Comparison of ENCODE assay signal across 12 cellular contexts in the genomic region with DNA sequence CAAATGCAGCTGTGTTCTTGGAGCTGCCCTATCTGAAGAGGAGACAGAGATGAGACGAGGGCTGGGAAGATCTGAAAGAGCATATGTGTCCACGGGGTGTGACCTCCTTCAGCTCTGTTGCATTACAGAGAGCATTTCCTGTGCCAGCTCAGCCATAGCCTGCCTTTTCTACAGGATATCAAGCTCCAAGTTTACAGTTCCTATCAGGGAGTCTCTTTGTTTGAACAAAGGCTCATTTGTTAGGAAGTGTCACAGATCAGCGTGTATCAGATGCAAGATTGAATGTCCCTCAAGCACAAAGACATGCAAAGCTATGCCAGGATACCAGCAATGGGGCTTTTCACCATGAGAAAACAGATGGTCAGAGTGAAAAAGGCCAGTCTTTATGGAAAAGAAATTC.
DNase-seq lines count a peak whose midpoint lies in the region; ATAC-seq and TF ChIP-seq lines count a peak whose summit lies in the region.
"Had no signal": no experiment of that assay in that cellular context is flagged by ENCODE, and none has a peak within 500 bp of the region (broad histone marks: within the 10 kb centered on the region; RNA-seq: fewer than 3 reads in every experiment).

No MANE protein-coding gene starts in this region.

- intact Hi-C loops in left colon (cut with DNase I, micrococcal nuclease) (no loop called here), A673 (cut with micrococcal nuclease; ENCODE audit: unreplicated experiment) (no loop called here)

- H3K27ac ChIP-seq in substantia nigra (ENCODE audit: low read depth, low read length, poor library complexity, severe bottlenecking) (peak overlapping the region; percentile 64), A673 (ENCODE audit: low read depth, low read length, poor library complexity, severe bottlenecking) (no peak overlapping the region), coronary artery (no peak overlapping the region)
- H3K27ac ChIP-seq: 22Rv1, right atrium auricular region had no signal

- no peaks in the 10 kb centered on the region for H3K4me1 ChIP-seq in adipocyte (ENCODE audit: control insufficient read depth, insufficient read depth, low read length)
- H3K4me1 ChIP-seq in A673 (ENCODE audit: insufficient read depth, low read length, poor library complexity, severe bottlenecking): no peaks in the 10 kb centered on the region
- H3K4me1 ChIP-seq: right atrium auricular region had no signal

- H3K27me3 ChIP-seq in adipocyte (replicated peaks; ENCODE audit: control insufficient read depth, insufficient read depth, low read length) (no peaks in the 10 kb centered on the region), A673 (replicated peaks; ENCODE audit: insufficient read depth, low read depth, low read length, poor library complexity) (peaks cover 23% of the 10 kb centered on the region)
- H3K27me3 ChIP-seq: right atrium auricular region had no signal

- ATAC-seq in left colon (peak; percentile 96), HG02981 (IDR thresholded peaks at IDR 0.05; ENCODE audit: unreplicated experiment) (no peak)

- DNase-seq in DMS53 (lab: John Stamatoyannopoulos, UW): peak; percentile 36
- no peak for DNase-seq in DMS53 treated with DMSO at 0.1 percent for 48 hours (lab: John Stamatoyannopoulos, UW; ENCODE audit: unreplicated experiment)
- DNase-seq in adipocyte (ENCODE audit: low read depth): peak; percentile 1
- DNase-seq in left colon: peak; percentile 33 to 66
- peak in 24 of 49 donors; percentile 2 to 52 (median 16) for DNase-seq in substantia nigra (lab: John Stamatoyannopoulos, UW)
- DNase-seq in A673 (ENCODE audit: low spot score): no peak
- no peak for DNase-seq in coronary artery (ENCODE audit: low spot score)
- DNase-seq: activated naive CD4-positive, alpha-beta T cell treated with anti-CD3 and anti-CD28 coated beads, Interleukin-2, amount 50 U/mL, for 16 hours; GOT3 had no signal

- no peak for TF ChIP-seq CTCF in A673 (conservative IDR thresholded peaks at IDR 0.05; ENCODE audit: low read depth, low read length)
- TF ChIP-seq CTCF in coronary artery (IDR thresholded peaks at IDR 0.05): no peak

- H3K4me3 ChIP-seq in adipocyte (ENCODE audit: low read length): no peak overlapping the region
- H3K4me3 ChIP-seq in A673 (ENCODE audit: low read depth, low read length, poor library complexity, severe bottlenecking): no peak overlapping the region
- no peak overlapping the region for H3K4me3 ChIP-seq in coronary artery
- H3K4me3 ChIP-seq: right atrium auricular region had no signal

- H3K9me3 ChIP-seq in adipocyte (ENCODE audit: control insufficient read depth, low read length) (no peaks in the 10 kb centered on the region), A673 (ENCODE audit: low read depth, low read length, poor library complexity, severe bottlenecking) (no peaks in the 10 kb centered on the region)
- H3K9me3 ChIP-seq: right atrium auricular region had no signal

- no TSS peak for BruUV-seq in A673 (replicated peaks; lab: Mats Ljungman, UMichigan)

- no peak overlapping the region for H3K9ac ChIP-seq in adipocyte (ENCODE audit: low read length)

- POLR2A ChIA-PET in A673 (lab: Charles Lee; ENCODE audit: low non-redundant PET): no interaction called here

- CTCF ChIA-PET in A673 (lab: Charles Lee): no interaction called here

- H3K36me3 ChIP-seq in adipocyte (ENCODE audit: control insufficient read depth, insufficient read depth, low read length, severe bottlenecking): no peaks in the 10 kb centered on the region
- no peaks in the 10 kb centered on the region for H3K36me3 ChIP-seq in A673 (ENCODE audit: insufficient read depth, low read length, poor library complexity, severe bottlenecking)
- H3K36me3 ChIP-seq: right atrium auricular region had no signal

Comparison
In these comparisons a context has a peak if more than half of its experiments do, and no peak if none do; other contexts are left out.
1. DNase-seq: peak in DMS53 (single experiment), adipocyte (single experiment) and left colon (2 of 2); none in DMS53 treated with DMSO at 0.1 percent for 48 hours (single experiment), A673 (single experiment) and coronary artery (single experiment).